2 cellular contexts compared by ENCODE assay signal in genomic region chr1:182235952-182236650, GRCh38.
TF ChIP-seq lines count a peak whose summit lies in the region.

No MANE protein-coding gene starts in this region.

TF ChIP-seq in HCT116, 20 proteins besides CTCF, POLR2A, EP300 and RAD21 (continued from another document):
- TF ChIP-seq REST (IDR thresholded peaks at IDR 0.05; ENCODE audit: low read depth) (no peak), JUND (IDR thresholded peaks at IDR 0.05) (peak; percentile 74), EZH2phosphoT487 (IDR thresholded peaks at IDR 0.05; ENCODE audit: borderline replicate concordance) (no peak), EZH2 (IDR thresholded peaks at IDR 0.05) (no peak), CBX3 (IDR thresholded peaks at IDR 0.05; ENCODE audit: low read depth) (peak; percentile 68), POLR2AphosphoS5 (IDR thresholded peaks at IDR 0.05; ENCODE audit: low read depth, low read length) (peak; percentile 38; the same call in 1 of the 2 replicates), ZNF274 (IDR thresholded peaks at IDR 0.05; ENCODE audit: low read depth, low read length) (no peak), FOSL1 (IDR thresholded peaks at IDR 0.05; ENCODE audit: low read depth) (peak; percentile 72), ZBTB33 (IDR thresholded peaks at IDR 0.05; ENCODE audit: extremely low read depth, insufficient replicate concordance, low read length) (no peak), SRF (IDR thresholded peaks at IDR 0.05; ENCODE audit: low read depth) (no peak), SIN3A (IDR thresholded peaks at IDR 0.05; ENCODE audit: low read depth) (peak; percentile 69; the same call in 1 of the 2 replicates), CEBPB (IDR thresholded peaks at IDR 0.05; ENCODE audit: low read depth) (no peak), EGR1 (IDR thresholded peaks at IDR 0.05; ENCODE audit: low read depth) (no peak), SP1 (IDR thresholded peaks at IDR 0.05; ENCODE audit: low read depth) (peak; percentile 74), MAX (IDR thresholded peaks at IDR 0.05) (peak; percentile 76), YY1 (IDR thresholded peaks at IDR 0.05; ENCODE audit: extremely low read depth, insufficient replicate concordance, low read depth, low read length) (no peak)
- TF ChIP-seq, protein P1, sequence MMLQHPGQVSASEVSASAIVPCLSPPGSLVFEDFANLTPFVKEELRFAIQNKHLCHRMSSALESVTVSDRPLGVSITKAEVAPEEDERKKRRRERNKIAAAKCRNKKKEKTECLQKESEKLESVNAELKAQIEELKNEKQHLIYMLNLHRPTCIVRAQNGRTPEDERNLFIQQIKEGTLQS (IDR thresholded peaks at IDR 0.05): peak; percentile 21; the same call in 1 of the 2 replicates
TF ChIP-seq in HCT116: peak in this region for 8.

TF ChIP-seq in WTC11, 78 proteins besides CTCF, POLR2A, EP300 and RAD21 (continued from another document):
- TF ChIP-seq ZNF532 (CRISPR knock-in tag; IDR thresholded peaks at IDR 0.05; ENCODE audit: borderline replicate concordance): no peak
- no peak for TF ChIP-seq CREM (CRISPR knock-in tag; IDR thresholded peaks at IDR 0.05)
- no peak for TF ChIP-seq OVOL2 (CRISPR knock-in tag; IDR thresholded peaks at IDR 0.05; ENCODE audit: borderline replicate concordance)
- TF ChIP-seq IRF2 (CRISPR knock-in tag; IDR thresholded peaks at IDR 0.05; ENCODE audit: borderline replicate concordance, low read depth): no peak
- TF ChIP-seq ETV6 (CRISPR knock-in tag; IDR thresholded peaks at IDR 0.05): no peak
- TF ChIP-seq FOXP1 (CRISPR knock-in tag; IDR thresholded peaks at IDR 0.05; ENCODE audit: borderline replicate concordance): no peak
- TF ChIP-seq, protein P2, sequence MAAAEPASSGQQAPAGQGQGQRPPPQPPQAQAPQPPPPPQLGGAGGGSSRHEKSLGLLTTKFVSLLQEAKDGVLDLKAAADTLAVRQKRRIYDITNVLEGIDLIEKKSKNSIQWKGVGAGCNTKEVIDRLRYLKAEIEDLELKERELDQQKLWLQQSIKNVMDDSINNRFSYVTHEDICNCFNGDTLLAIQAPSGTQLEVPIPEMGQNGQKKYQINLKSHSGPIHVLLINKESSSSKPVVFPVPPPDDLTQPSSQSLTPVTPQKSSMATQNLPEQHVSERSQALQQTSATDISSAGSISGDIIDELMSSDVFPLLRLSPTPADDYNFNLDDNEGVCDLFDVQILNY (CRISPR knock-in tag; IDR thresholded peaks at IDR 0.05): no peak
- TF ChIP-seq ZNF263 (CRISPR knock-in tag; IDR thresholded peaks at IDR 0.05; ENCODE audit: low read depth): no peak
- no peak for TF ChIP-seq JAZF1 (CRISPR knock-in tag; IDR thresholded peaks at IDR 0.05)
- no peak for TF ChIP-seq ATF1 (CRISPR knock-in tag; IDR thresholded peaks at IDR 0.05)
- TF ChIP-seq STAT6 (CRISPR knock-in tag; conservative IDR thresholded peaks at IDR 0.05; ENCODE audit: low read depth): no peak
- TF ChIP-seq, protein P3, sequence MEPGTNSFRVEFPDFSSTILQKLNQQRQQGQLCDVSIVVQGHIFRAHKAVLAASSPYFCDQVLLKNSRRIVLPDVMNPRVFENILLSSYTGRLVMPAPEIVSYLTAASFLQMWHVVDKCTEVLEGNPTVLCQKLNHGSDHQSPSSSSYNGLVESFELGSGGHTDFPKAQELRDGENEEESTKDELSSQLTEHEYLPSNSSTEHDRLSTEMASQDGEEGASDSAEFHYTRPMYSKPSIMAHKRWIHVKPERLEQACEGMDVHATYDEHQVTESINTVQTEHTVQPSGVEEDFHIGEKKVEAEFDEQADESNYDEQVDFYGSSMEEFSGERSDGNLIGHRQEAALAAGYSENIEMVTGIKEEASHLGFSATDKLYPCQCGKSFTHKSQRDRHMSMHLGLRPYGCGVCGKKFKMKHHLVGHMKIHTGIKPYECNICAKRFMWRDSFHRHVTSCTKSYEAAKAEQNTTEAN (CRISPR knock-in tag; IDR thresholded peaks at IDR 0.05): no peak
